Comparison of ENCODE assay signal across 8 cellular contexts in the genomic region with DNA sequence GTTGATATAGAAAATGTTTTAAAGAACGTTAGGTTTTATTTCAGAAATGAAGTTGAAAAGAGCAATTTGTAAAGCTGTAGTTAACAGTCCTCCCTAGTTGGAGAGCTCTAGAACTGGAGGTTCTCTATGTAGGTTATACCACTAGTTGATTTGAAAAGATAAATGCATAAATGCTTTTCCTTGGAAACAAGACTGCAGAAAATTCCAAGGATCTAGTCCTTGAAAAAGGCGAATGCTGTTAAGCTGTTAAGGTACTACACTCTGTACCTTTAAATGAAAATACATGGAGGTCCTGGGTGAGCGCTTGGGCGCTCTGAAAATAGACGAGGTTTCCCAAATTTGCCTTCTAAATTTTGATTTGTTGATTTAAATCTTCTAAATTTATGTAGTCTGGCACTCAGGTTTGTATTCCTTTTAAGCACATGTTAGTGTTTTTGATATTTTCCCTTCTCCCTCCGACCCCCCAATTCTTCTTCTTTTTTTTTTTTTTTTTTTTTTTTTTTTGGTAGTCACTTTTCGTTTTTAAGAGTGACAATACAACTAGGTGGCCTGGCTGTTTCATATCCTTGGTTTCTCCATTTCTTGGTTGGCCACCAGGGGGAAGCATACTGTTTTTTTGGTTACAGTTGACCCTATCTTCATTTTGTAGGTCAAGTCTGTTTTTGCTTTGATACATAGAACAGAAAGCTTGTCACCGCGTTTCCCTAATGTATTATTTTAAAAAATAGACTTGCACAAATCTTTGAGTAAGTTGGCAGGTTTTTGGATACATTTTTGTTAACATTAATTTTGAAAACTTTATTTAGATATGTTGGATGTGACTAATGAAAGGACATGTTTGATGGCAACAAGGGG.
DNase-seq lines count a peak whose midpoint lies in the region; ATAC-seq and TF ChIP-seq lines count a peak whose summit lies in the region.

No MANE protein-coding gene starts in this region.

- peak overlapping the region; percentile 54 for H3K9ac ChIP-seq in DND-41 (ENCODE audit: low read depth, low read length)

- no peaks in the 10 kb centered on the region for H3K79me2 ChIP-seq in DND-41 (ENCODE audit: insufficient read depth, low read length)

- peaks cover 21% of the 10 kb centered on the region for H3K27me3 ChIP-seq in DND-41 (ENCODE audit: insufficient read depth, low read length, poor library complexity)
- no peaks in the 10 kb centered on the region for H3K27me3 ChIP-seq in layer of hippocampus (ENCODE audit: control insufficient read depth, insufficient read depth, low read length)

- H3K9me3 ChIP-seq in DND-41 (ENCODE audit: insufficient read depth, low read length, severe bottlenecking) = no peaks in the 10 kb centered on the region

- H4K20me1 ChIP-seq in DND-41 (ENCODE audit: insufficient read depth, low read length) = no peaks in the 10 kb centered on the region

- H2AFZ ChIP-seq in DND-41 (ENCODE audit: low read depth, low read length) = no peak overlapping the region; the same call in 1 of the 2 replicates

- DNase-seq in DND-41 (peak; percentile 80), NCI-H2196 (lab: John Stamatoyannopoulos, UW; ENCODE audit: unreplicated experiment) (peak; percentile 61), cerebellar nuclear complex (lab: John Stamatoyannopoulos, UW) (peak; percentile 41 to 75)
- peak; percentile 60 to 72 for DNase-seq in stimulated activated CD4-positive, alpha-beta T cell treated with anti-CD3 and anti-CD28 coated beads, Interleukin-2, amount 100 ng/mL, for 48 hours

- peaks cover 42% of the 10 kb centered on the region for H3K4me1 ChIP-seq in DND-41 (ENCODE audit: insufficient read depth, low read length)

- H3K4me2 ChIP-seq in DND-41 (ENCODE audit: insufficient read depth, low read length) = peak overlapping the region; percentile 89

- H3K27ac ChIP-seq in DND-41 (ENCODE audit: low read length) (peak overlapping the region; percentile 40; the same call in 1 of the 2 replicates), layer of hippocampus (ENCODE audit: low read depth, low read length) (peak overlapping the region; percentile 30)

- peak overlapping the region; percentile 38 to 62; a peak in 3 of 4 replicates for H3K4me3 ChIP-seq in DND-41 (ENCODE audit: low read depth in 1 of 2, low read length in 2 of 2)
- H3K4me3 ChIP-seq in WI38 (ENCODE audit: low read depth, low read length) = peak overlapping the region; percentile 75

- ATAC-seq in DND-41 (ENCODE audit: insufficient read depth, low read depth) (peak; percentile 42; the same call in 2 of the 3 replicates), HG02759 (IDR thresholded peaks at IDR 0.05; ENCODE audit: unreplicated experiment) (peak; percentile 42), HG02973 (IDR thresholded peaks at IDR 0.05; ENCODE audit: unreplicated experiment) (no peak)

- peaks cover 19% of the 10 kb centered on the region; the same call in 1 of the 2 replicates for H3K36me3 ChIP-seq in DND-41 (ENCODE audit: insufficient read depth, low read length)

- TF ChIP-seq CTCF in DND-41 (IDR thresholded peaks at IDR 0.05; ENCODE audit: borderline replicate concordance, extremely low read depth, low read length, poor library complexity, severe bottlenecking) (peak; percentile 78), WI38 (IDR thresholded peaks at IDR 0.05; ENCODE audit: low read depth, low read length) (peak; percentile 34; the same call in 1 of the 2 replicates)
